ENCODE assay signal across 25 cellular contexts in the genomic region with DNA sequence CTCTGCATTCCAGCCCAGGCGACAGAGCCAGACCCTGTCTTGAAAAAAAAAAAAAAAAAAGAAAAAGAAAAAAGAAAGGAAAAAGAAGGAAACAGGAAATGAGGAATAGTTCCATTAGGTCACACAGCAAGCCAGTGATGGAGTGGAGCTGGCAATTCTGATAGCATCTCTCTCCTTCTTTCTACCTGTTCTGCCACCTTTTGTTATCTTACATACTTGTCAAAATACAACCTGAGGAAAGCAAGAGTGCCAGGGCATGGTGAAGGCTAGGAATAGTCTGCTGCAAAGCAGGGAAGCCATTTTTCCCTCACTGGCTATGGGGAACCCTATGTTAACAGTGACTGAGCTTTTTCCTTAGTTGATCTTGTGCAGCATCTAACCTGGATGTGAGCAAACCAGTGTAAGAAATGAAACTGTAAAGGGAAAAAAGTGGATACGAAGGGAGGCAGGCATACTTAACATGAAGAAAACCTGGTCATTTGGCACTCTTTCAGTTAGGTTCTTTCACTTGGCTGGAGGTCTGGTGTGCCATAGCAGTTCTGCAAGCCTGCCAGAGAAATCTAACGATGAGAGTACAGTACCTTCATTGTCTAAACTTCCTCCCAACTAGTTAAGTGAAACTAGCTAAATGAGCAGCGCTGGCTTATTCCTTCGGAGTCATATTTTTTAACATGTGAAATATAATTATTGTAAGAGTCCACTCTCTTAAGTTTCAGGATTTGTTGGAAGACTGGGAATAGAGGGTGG. TPM values are rescaled to one million over a fixed set of nuclear protein-coding genes. Genes with fewer than 3 reads are reported as not detected.
DNase-seq lines count a peak whose midpoint lies in the region; ATAC-seq and TF ChIP-seq lines count a peak whose summit lies in the region.
"Had no signal": no experiment of that assay in that cellular context is flagged by ENCODE, and none has a peak within 500 bp of the region (broad histone marks: within the 10 kb centered on the region; RNA-seq: fewer than 3 reads in every experiment).

No MANE protein-coding gene starts in this region.

- H3K4me1 ChIP-seq in mucosa of descending colon (ENCODE audit: low read depth) (peaks cover 9% of the 10 kb centered on the region), suprapubic skin (peaks cover 18% of the 10 kb centered on the region), esophagus muscularis mucosa (peaks cover 0 to 4% (median 0%) of the 10 kb centered on the region in 4 donors)
- H3K4me1 ChIP-seq: Caco-2 had no signal

- H3K9me3 Mint-ChIP-seq in activated T-cell treated with anti-CD3 and anti-CD28 coated beads, Interleukin-2, amount 50 U/mL, for 72 hours: no peaks in the 10 kb centered on the region
- H3K9me3 Mint-ChIP-seq: GM23338 had no signal

- H3K27ac ChIP-seq in suprapubic skin (peak overlapping the region; percentile 64), esophagus muscularis mucosa (replicated peaks in 1 of 4) (no peak overlapping the region)

- DNase-seq in activated T-cell treated with anti-CD3 and anti-CD28 coated beads, Interleukin-2, amount 50 U/mL, for 72 hours: no peak
- DNase-seq in activated T-cell treated with anti-CD3 and anti-CD28 coated beads for 4 hours: no peak
- peak; percentile 54 for DNase-seq in astrocyte of the hippocampus (ENCODE audit: low read depth, low spot score)
- no peak for DNase-seq in mucosa of descending colon
- no peak for DNase-seq in suprapubic skin (ENCODE audit: low spot score in 2 of 2)
- no peak for DNase-seq in esophagus muscularis mucosa (ENCODE audit: extremely low spot score)
- DNase-seq: 8988T; Caco-2; GDM1; Kasumi-1; MM.1S; NCI-H1092 treated with DMSO at 0.1 percent for 48 hours; NCI-H146; NCI-H2029 treated with DMSO at 0.1 percent for 48 hours; NCI-H748 treated with DMSO at 0.1 percent for 48 hours; NK-92 treated with Interleukin-12 subunit alpha and Interleukin-12 subunit beta, amount 100 ng/mL, for 24 hours; RPMI8226; SHP77 treated with DMSO at 0.1 percent for 48 hours had no signal

- ATAC-seq in activated T-cell treated with anti-CD3 and anti-CD28 coated beads, Interleukin-2, amount 50 U/mL, for 72 hours (replicated peaks in 1 of 2): no peak
- ATAC-seq in mucosa of descending colon: peak; percentile 31
- ATAC-seq in GM21515 (IDR thresholded peaks at IDR 0.05; ENCODE audit: unreplicated experiment): no peak
- ATAC-seq in GM18861 (IDR thresholded peaks at IDR 0.05; ENCODE audit: unreplicated experiment): no peak
- ATAC-seq: GM23338, HCT116 had no signal

- peaks cover 21% of the 10 kb centered on the region for H3K4me1 Mint-ChIP-seq in activated T-cell treated with anti-CD3 and anti-CD28 coated beads, Interleukin-2, amount 50 U/mL, for 72 hours (ENCODE audit: low read depth)

- 49% methylated on average over 5 of the region's 5 CpGs for WGBS in suprapubic skin
- 58% methylated on average over 5 of the region's 5 CpGs for WGBS in esophagus muscularis mucosa

- H3K9me3 ChIP-seq in mucosa of descending colon (no peaks in the 10 kb centered on the region), suprapubic skin (no peaks in the 10 kb centered on the region), esophagus muscularis mucosa (no peaks in the 10 kb centered on the region)
- H3K9me3 ChIP-seq: Caco-2 had no signal

- H3K27me3 Mint-ChIP-seq in activated T-cell treated with anti-CD3 and anti-CD28 coated beads, Interleukin-2, amount 50 U/mL, for 72 hours (ENCODE audit: low read depth): no peaks in the 10 kb centered on the region

- no peak overlapping the region for H3K4me3 Mint-ChIP-seq in activated T-cell treated with anti-CD3 and anti-CD28 coated beads, Interleukin-2, amount 50 U/mL, for 72 hours
- H3K4me3 Mint-ChIP-seq: GM23338 had no signal

- TF ChIP-seq CTCF in mucosa of descending colon (IDR thresholded peaks at IDR 0.05): no peak
- TF ChIP-seq CTCF in suprapubic skin (IDR thresholded peaks at IDR 0.05): no peak
- TF ChIP-seq CTCF in esophagus muscularis mucosa (IDR thresholded peaks at IDR 0.05): no peak

- peak overlapping the region; percentile 60 for H3K27ac Mint-ChIP-seq in activated T-cell treated with anti-CD3 and anti-CD28 coated beads, Interleukin-2, amount 50 U/mL, for 72 hours
- H3K27ac Mint-ChIP-seq: GM23338, IgD-negative memory B cell had no signal

- H3K4me3 ChIP-seq in mucosa of descending colon (no peak overlapping the region), suprapubic skin (no peak overlapping the region), esophagus muscularis mucosa (no peak overlapping the region)
- H3K4me3 ChIP-seq: GM23338 had no signal

- H3K36me3 ChIP-seq in mucosa of descending colon (ENCODE audit: low read depth) (no peaks in the 10 kb centered on the region), suprapubic skin (peaks cover 18% of the 10 kb centered on the region), esophagus muscularis mucosa (peaks cover 0 to 27% (median 14%) of the 10 kb centered on the region in 4 donors)

- H3K27me3 ChIP-seq in suprapubic skin (no peaks in the 10 kb centered on the region), esophagus muscularis mucosa (no peaks in the 10 kb centered on the region)

- H3K36me3 Mint-ChIP-seq in activated T-cell treated with anti-CD3 and anti-CD28 coated beads, Interleukin-2, amount 50 U/mL, for 72 hours (ENCODE audit: insufficient read depth in 2 of 2): peaks cover 0 to 11% of the 10 kb centered on the region in 2 donors

- TF ChIP-seq POLR2A in suprapubic skin (IDR thresholded peaks at IDR 0.05) (no peak), esophagus muscularis mucosa (IDR thresholded peaks at IDR 0.05; ENCODE audit: low read depth) (no peak)

- no peak for TF ChIP-seq EP300 in suprapubic skin (IDR thresholded peaks at IDR 0.05)
- TF ChIP-seq EP300 in esophagus muscularis mucosa (IDR thresholded peaks at IDR 0.05): no peak

- intact Hi-C loops in mucosa of descending colon (cut with DNase I, micrococcal nuclease) (no loop called here), esophagus muscularis mucosa (cut with DNase I) (no loop called here)

RNA-seq across cellular contexts. Expression of gene THEM5, which starts 17.9 kb away (rescaled TPM):
- total RNA-seq in activated T-cell treated with anti-CD3 and anti-CD28 coated beads, Interleukin-2, amount 50 U/mL, for 72 hours: under 1 TPM in 1 of 2 donors, not detected in 1; 0.25 TPM
- total RNA-seq in mucosa of descending colon (not detected), suprapubic skin (10 to 100 TPM; 29.1 to 89.7 (median 64.3) TPM), esophagus muscularis mucosa (not detected)
- total RNA-seq: Caco-2, GM23338, NCI-H460, OCI-LY7 had no signal

RNA-seq across cellular contexts. Expression of gene C2CD4D, which starts 31.8 kb away (rescaled TPM):
- total RNA-seq in activated T-cell treated with anti-CD3 and anti-CD28 coated beads, Interleukin-2, amount 50 U/mL, for 72 hours: 1 to 10 TPM; 2.1 to 4.4 TPM
- total RNA-seq in mucosa of descending colon (1 to 10 TPM in 1 of 3 donors, under 1 TPM in 2; 0.51 to 1.0 (median 0.61) TPM), suprapubic skin (1 to 10 TPM in 3 of 4 donors, under 1 TPM in 1; 0.68 to 7.3 (median 2.1) TPM), esophagus muscularis mucosa (not detected)
- total RNA-seq: NCI-H460, OCI-LY7 had no signal

RNA-seq across cellular contexts. Expression of gene THEM4, which starts 37.9 kb away (rescaled TPM):
- total RNA-seq in activated T-cell treated with anti-CD3 and anti-CD28 coated beads, Interleukin-2, amount 50 U/mL, for 72 hours: 10 to 100 TPM; 40.5 to 41.5 TPM
- 10 to 100 TPM in 2 of 3 donors, 1 to 10 TPM in 1; 9.1 to 12.7 (median 11.3) TPM for total RNA-seq in mucosa of descending colon
- 10 to 100 TPM in 1 of 4 donors, 1 to 10 TPM in 3; 6.7 to 31.5 (median 8.9) TPM for total RNA-seq in suprapubic skin
- 10 to 100 TPM; 13.2 to 15.7 (median 14.3) TPM for total RNA-seq in esophagus muscularis mucosa

RNA-seq across cellular contexts. Expression of gene RORC, which starts 39.9 kb away (rescaled TPM):
- 10 to 100 TPM in 1 of 2 donors, 1 to 10 TPM in 1; 1.8 to 10.3 TPM for total RNA-seq in activated T-cell treated with anti-CD3 and anti-CD28 coated beads, Interleukin-2, amount 50 U/mL, for 72 hours
- total RNA-seq in mucosa of descending colon (10 to 100 TPM in 2 of 3 donors, 1 to 10 TPM in 1; 9.5 to 29.5 (median 17.7) TPM), suprapubic skin (10 to 100 TPM; 29.0 to 73.8 (median 43.0) TPM), esophagus muscularis mucosa (under 1 TPM in 2 of 4 donors, not detected in 2; 0.11 to 0.17 TPM)
- total RNA-seq: Caco-2, OCI-LY7 had no signal

Comparison
In these comparisons a context has a peak if more than half of its experiments do, and no peak if none do; other contexts are left out.
1. RNA of gene THEM5, which starts 17.9 kb away (total RNA-seq): 29.1 to 89.7 TPM in suprapubic skin; 0.25 TPM in activated T-cell treated with anti-CD3 and anti-CD28 coated beads, Interleukin-2, amount 50 U/mL, for 72 hours, not detected in mucosa of descending colon and not detected in esophagus muscularis mucosa; every median in the first group is over 10 times any median in the second.